ENCODE assay signal across 10 cellular contexts in the genomic region with DNA sequence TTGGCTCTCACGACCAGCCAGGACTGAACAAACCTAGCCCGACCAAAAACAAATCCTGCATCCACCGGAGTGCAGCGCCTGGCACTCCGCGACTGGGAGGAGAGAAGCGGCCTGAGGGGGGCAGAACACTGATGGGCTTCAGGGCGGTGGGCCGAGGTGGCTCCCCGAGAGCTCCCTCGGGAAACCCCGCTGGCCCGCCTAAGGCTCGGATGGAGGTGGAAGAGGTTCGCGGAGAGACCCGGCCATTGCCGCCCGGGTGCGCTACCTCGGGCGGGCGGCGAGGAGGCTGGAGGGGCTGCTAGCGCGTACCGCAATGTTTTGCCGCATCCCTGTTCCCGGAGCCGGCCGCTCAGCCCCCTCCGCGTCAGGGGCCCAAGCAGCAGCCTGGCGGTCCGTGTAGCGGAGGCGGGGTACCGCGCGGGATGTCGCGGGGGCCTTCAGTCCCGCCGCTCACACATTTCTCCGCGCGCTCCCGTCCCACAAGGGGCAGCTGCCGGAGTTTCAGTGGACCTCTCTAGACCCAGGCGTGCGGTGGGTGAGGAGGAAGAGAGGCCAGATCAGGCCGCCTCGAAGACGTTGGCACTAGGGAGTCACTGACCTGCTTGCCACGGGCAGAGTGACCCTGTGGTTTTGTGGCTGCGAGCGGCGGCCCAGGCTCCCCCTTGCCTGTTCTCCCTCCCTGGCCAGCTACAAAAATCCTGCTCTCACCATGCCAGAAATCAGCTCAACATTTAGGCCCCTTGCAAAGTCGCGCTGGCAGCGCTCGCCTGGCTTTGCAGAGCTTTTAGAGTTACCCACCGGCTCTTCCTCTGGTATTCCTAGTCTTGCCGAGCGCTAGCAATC. TPM values are rescaled to one million over a fixed set of nuclear protein-coding genes. Genes with fewer than 3 reads are reported as not detected.
DNase-seq lines count a peak whose midpoint lies in the region; ATAC-seq and TF ChIP-seq lines count a peak whose summit lies in the region.
"Had no signal": no experiment of that assay in that cellular context is flagged by ENCODE, and none has a peak within 500 bp of the region (broad histone marks: within the 10 kb centered on the region; RNA-seq: fewer than 3 reads in every experiment).

No MANE protein-coding gene starts in this region.

- no peak overlapping the region for H3K27ac Mint-ChIP-seq in naive thymus-derived CD4-positive, alpha-beta T cell
- no peak overlapping the region for H3K27ac Mint-ChIP-seq in type B pancreatic cell
- H3K27ac Mint-ChIP-seq: activated CD8-positive, alpha-beta memory T cell treated with anti-CD3 and anti-CD28 coated beads, Interleukin-2, amount 10 ng/mL, durations not matched to agents 7 days and 5 days had no signal

- H3K27ac ChIP-seq in ectodermal cell (ENCODE audit: insufficient read depth, low read depth, low read length, poor library complexity, severe bottlenecking), result no peak overlapping the region
- no peak overlapping the region for H3K27ac ChIP-seq in naive thymus-derived CD4-positive, alpha-beta T cell (ENCODE audit: low read depth, low read length)

- CTCF ChIA-PET in naive thymus-derived CD4-positive, alpha-beta T cell (lab: Charles Lee), result no interaction called here

- peaks cover 0 to 5% (median 0%) of the 10 kb centered on the region in 7 donors for H3K4me1 Mint-ChIP-seq in naive thymus-derived CD4-positive, alpha-beta T cell
- no peaks in the 10 kb centered on the region for H3K4me1 Mint-ChIP-seq in type B pancreatic cell (ENCODE audit: unreplicated experiment)
- H3K4me1 Mint-ChIP-seq: activated CD8-positive, alpha-beta memory T cell treated with anti-CD3 and anti-CD28 coated beads, Interleukin-2, amount 10 ng/mL, durations not matched to agents 7 days and 5 days had no signal

- no peak for TF ChIP-seq CTCF in type B pancreatic cell (conservative IDR thresholded peaks at IDR 0.05)

- peak overlapping the region; percentile 41 for H3K4me3 ChIP-seq in ectodermal cell (ENCODE audit: insufficient read depth, low read depth, low read length)
- H3K4me3 ChIP-seq in naive thymus-derived CD4-positive, alpha-beta T cell (ENCODE audit: low read length), result no peak overlapping the region

- H3K27me3 Mint-ChIP-seq in naive thymus-derived CD4-positive, alpha-beta T cell, result peaks cover 13 to 19% (median 16%) of the 10 kb centered on the region in 5 donors
- H3K27me3 Mint-ChIP-seq in type B pancreatic cell, result peaks cover 46% of the 10 kb centered on the region

- peaks cover 0 to 9% (median 4%) of the 10 kb centered on the region in 11 donors for H3K9me3 Mint-ChIP-seq in naive thymus-derived CD4-positive, alpha-beta T cell
- peaks cover 1% of the 10 kb centered on the region for H3K9me3 Mint-ChIP-seq in type B pancreatic cell

- H3K36me3 ChIP-seq in ectodermal cell (ENCODE audit: control insufficient read depth, insufficient read depth, low read length), result no peaks in the 10 kb centered on the region
- H3K36me3 ChIP-seq in naive thymus-derived CD4-positive, alpha-beta T cell (ENCODE audit: control insufficient read depth in 2 of 3, insufficient read depth in 3 of 3, low read length in 3 of 3), result no peaks in the 10 kb centered on the region

- peaks cover 0 to 4% (median 0%) of the 10 kb centered on the region in 5 donors for H3K36me3 Mint-ChIP-seq in naive thymus-derived CD4-positive, alpha-beta T cell
- no peaks in the 10 kb centered on the region for H3K36me3 Mint-ChIP-seq in type B pancreatic cell

- peaks cover 26% of the 10 kb centered on the region for H3K27me3 ChIP-seq in ectodermal cell (ENCODE audit: control insufficient read depth, insufficient read depth, low read length, poor library complexity, severe bottlenecking)
- H3K27me3 ChIP-seq in naive thymus-derived CD4-positive, alpha-beta T cell (ENCODE audit: control insufficient read depth in 2 of 2, insufficient read depth in 2 of 2, low read length in 2 of 2), result no peaks in the 10 kb centered on the region

- peak; percentile 16 for ATAC-seq in naive thymus-derived CD4-positive, alpha-beta T cell
- no peak for ATAC-seq in GM18909 (IDR thresholded peaks at IDR 0.05; ENCODE audit: poor library complexity, unreplicated experiment)
- ATAC-seq: activated CD8-positive, alpha-beta memory T cell treated with anti-CD3 and anti-CD28 coated beads, Interleukin-2, amount 10 ng/mL, durations not matched to agents 7 days and 5 days had no signal

- no peak overlapping the region for H3K4me3 Mint-ChIP-seq in naive thymus-derived CD4-positive, alpha-beta T cell
- H3K4me3 Mint-ChIP-seq in type B pancreatic cell, result peak overlapping the region; percentile 81

- DNase-seq in NCI-H524 (lab: John Stamatoyannopoulos, UW) (peak; percentile 29 to 54), NCI-H524 treated with DMSO at 0.1 percent for 48 hours (lab: John Stamatoyannopoulos, UW) (no peak), type B pancreatic cell (ENCODE audit: extremely low spot score, unreplicated experiment) (no peak), SW 1271 (lab: John Stamatoyannopoulos, UW) (no peak), LoVo (ENCODE audit: low spot score) (no peak)
- no peak for DNase-seq in naive thymus-derived CD4-positive, alpha-beta T cell
- DNase-seq: activated CD8-positive, alpha-beta memory T cell treated with anti-CD3 and anti-CD28 coated beads, Interleukin-2, amount 10 ng/mL, durations not matched to agents 7 days and 5 days had no signal

- POLR2A ChIA-PET in naive thymus-derived CD4-positive, alpha-beta T cell (lab: Charles Lee), result no interaction called here

- H3K4me1 ChIP-seq in ectodermal cell (ENCODE audit: control insufficient read depth, insufficient read depth, low read length), result no peaks in the 10 kb centered on the region
- H3K4me1 ChIP-seq in naive thymus-derived CD4-positive, alpha-beta T cell (ENCODE audit: control insufficient read depth in 2 of 2, insufficient read depth in 2 of 2, low read length in 2 of 2), result no peaks in the 10 kb centered on the region

- H3K9me3 ChIP-seq in ectodermal cell (ENCODE audit: control insufficient read depth, low read length), result no peaks in the 10 kb centered on the region
- no peaks in the 10 kb centered on the region for H3K9me3 ChIP-seq in naive thymus-derived CD4-positive, alpha-beta T cell (ENCODE audit: control insufficient read depth in 2 of 3, low read length in 3 of 3)

- intact Hi-C loops in naive thymus-derived CD4-positive, alpha-beta T cell (cut with micrococcal nuclease), result no loop called here

- WGBS in ectodermal cell, 2 experiments, result 8 to 11% methylated on average over 65 of the region's 65 CpGs

RNA-seq across cellular contexts. Expression of a gene that starts 2.1 kb away (rescaled TPM):
- 3.1 TPM for polyA plus RNA-seq in ectodermal cell (2013, experiment 1 of 4)
- 3.5 TPM for polyA plus RNA-seq in ectodermal cell (2013, experiment 2 of 4)
- 4.1 TPM for polyA plus RNA-seq in ectodermal cell (2013, experiment 3 of 4)
- polyA plus RNA-seq in ectodermal cell (2013, experiment 4 of 4), result 4.3 TPM
- 1 to 10 TPM in 1 of 5 experiments, under 1 TPM in 1, not detected in 3; 0.13 to 2.6 TPM for total RNA-seq in naive thymus-derived CD4-positive, alpha-beta T cell
- polyA plus RNA-seq in naive thymus-derived CD4-positive, alpha-beta T cell, result not detected
- total RNA-seq in type B pancreatic cell (ENCODE audit: low replicate concordance), result 0.71 and 3.7 TPM in 2 replicates
- total RNA-seq: activated CD8-positive, alpha-beta memory T cell treated with anti-CD3 and anti-CD28 coated beads, Interleukin-2, amount 10 ng/mL, durations not matched to agents 7 days and 5 days had no signal
- polyA plus RNA-seq: AG04450 had no signal

Comparison
In these comparisons a context has a peak if more than half of its experiments do, and no peak if none do; other contexts are left out.
1. DNase-seq: peak in NCI-H524 (2 of 2); none in NCI-H524 treated with DMSO at 0.1 percent for 48 hours (single experiment), naive thymus-derived CD4-positive, alpha-beta T cell (0 of 9), type B pancreatic cell (single experiment), SW 1271 (0 of 2) and LoVo (single experiment).